ENCODE assay signal across 9 cellular contexts in genomic region chr17:40548491-40548981, GRCh38. TPM values are rescaled to one million over a fixed set of nuclear protein-coding genes. Genes with fewer than 3 reads are reported as not detected.
DNase-seq lines count a peak whose midpoint lies in the region; ATAC-seq and TF ChIP-seq lines count a peak whose summit lies in the region.
"Had no signal": no experiment of that assay in that cellular context is flagged by ENCODE, and none has a peak within 500 bp of the region (broad histone marks: within the 10 kb centered on the region; RNA-seq: fewer than 3 reads in every experiment).

No MANE protein-coding gene starts in this region.

- no peaks in the 10 kb centered on the region for H3K27me3 ChIP-seq in neural progenitor cell

- no peak for ATAC-seq in stimulated activated naive CD8-positive, alpha-beta T cell treated with anti-CD3 and anti-CD28 coated beads, Interleukin-15, Interleukin-2, amounts not matched to agents 100 U/mL and 50 U/mL, for 24 hours
- no peak for ATAC-seq in HG03442 (IDR thresholded peaks at IDR 0.05; ENCODE audit: unreplicated experiment)

- H3K79me2 ChIP-seq in neural progenitor cell (ENCODE audit: low read depth), result no peaks in the 10 kb centered on the region

- H3F3A ChIP-seq in neural progenitor cell (ENCODE audit: low read depth), result no peaks in the 10 kb centered on the region

- peaks cover 11% of the 10 kb centered on the region for H3K4me1 ChIP-seq in neural progenitor cell

- H3K9ac ChIP-seq in neural progenitor cell, result no peak overlapping the region

- peak overlapping the region; percentile 66 for H3K27ac ChIP-seq in caudate nucleus (ENCODE audit: low read depth, low read length)
- no peak overlapping the region for H3K27ac ChIP-seq in neural progenitor cell

- CTCF ChIA-PET in GM10248 (lab: Yijun Ruan, JAX), result interaction anchor here (0.7 to 24.3 kb wide), 10 partner anchors 9 to 194 kb away, joined by 3 to 356 read pairs (median 6); no protein-coding TSS in a partner anchor

- H3K36me3 ChIP-seq in neural progenitor cell, result no peaks in the 10 kb centered on the region

- DNase-seq in stimulated activated naive CD8-positive, alpha-beta T cell treated with anti-CD3 and anti-CD28 coated beads, Interleukin-15, Interleukin-2, amounts not matched to agents 100 U/mL and 50 U/mL, for 24 hours, result no peak
- DNase-seq in caudate nucleus (lab: John Stamatoyannopoulos, UW), result no peak
- DNase-seq in neural progenitor cell (ENCODE audit: low spot score), result no peak
- no peak for DNase-seq in NCI-H2029 (lab: John Stamatoyannopoulos, UW)
- DNase-seq in GM10248 (ENCODE audit: extremely low spot score), result no peak
- no peak for DNase-seq in posterior cingulate gyrus

- H4K20me1 ChIP-seq in neural progenitor cell (ENCODE audit: low read depth), result no peaks in the 10 kb centered on the region

- POLR2A ChIA-PET in GM10248 (lab: Yijun Ruan, JAX), result interaction anchor here (1.1 to 2.1 kb wide), 6 partner anchors 8 to 14 kb away, joined by 3 to 7 read pairs (median 4); no protein-coding TSS in a partner anchor

- H3K27me3 Mint-ChIP-seq in stimulated activated naive CD8-positive, alpha-beta T cell treated with anti-CD3 and anti-CD28 coated beads, Interleukin-15, Interleukin-2, amounts not matched to agents 100 ng/mL and 50 ng/mL, for 24 hours, result no peaks in the 10 kb centered on the region
- peaks cover 11% of the 10 kb centered on the region for H3K27me3 Mint-ChIP-seq in neural progenitor cell (ENCODE audit: insufficient read depth, low read depth)

- intact Hi-C loops in posterior cingulate gyrus (cut with DNase I), result no loop called here

- H3K4me3 ChIP-seq in neural progenitor cell, result no peak overlapping the region

- no peaks in the 10 kb centered on the region for H3K9me3 Mint-ChIP-seq in stimulated activated naive CD8-positive, alpha-beta T cell treated with anti-CD3 and anti-CD28 coated beads, Interleukin-15, Interleukin-2, amounts not matched to agents 100 ng/mL and 50 ng/mL, for 24 hours
- no peaks in the 10 kb centered on the region for H3K9me3 Mint-ChIP-seq in neural progenitor cell
- H3K9me3 Mint-ChIP-seq: natural killer cell had no signal

- peak overlapping the region; percentile 23 for H3K4me3 Mint-ChIP-seq in stimulated activated naive CD8-positive, alpha-beta T cell treated with anti-CD3 and anti-CD28 coated beads, Interleukin-15, Interleukin-2, amounts not matched to agents 100 ng/mL and 50 ng/mL, for 24 hours
- H3K4me3 Mint-ChIP-seq in neural progenitor cell, result no peak overlapping the region
- H3K4me3 Mint-ChIP-seq: natural killer cell had no signal

- no peak overlapping the region for H3K4me2 ChIP-seq in neural progenitor cell

- H3K9me3 ChIP-seq in neural progenitor cell (ENCODE audit: low read depth), result no peaks in the 10 kb centered on the region

- H3K27ac Mint-ChIP-seq in stimulated activated naive CD8-positive, alpha-beta T cell treated with anti-CD3 and anti-CD28 coated beads, Interleukin-15, Interleukin-2, amounts not matched to agents 100 ng/mL and 50 ng/mL, for 24 hours, result peak overlapping the region; percentile 91
- H3K27ac Mint-ChIP-seq in neural progenitor cell, result peak overlapping the region; percentile 65
- H3K27ac Mint-ChIP-seq: natural killer cell had no signal

- TF ChIP-seq CTCF in neural progenitor cell (IDR thresholded peaks at IDR 0.05), result no peak
- no peak for TF ChIP-seq CTCF in GM10248 (IDR thresholded peaks at IDR 0.05; ENCODE audit: control extremely low read depth, extremely low read depth, low read depth, missing control alignments)

- H2AFZ ChIP-seq in neural progenitor cell (replicated peaks), result no peak overlapping the region

- peaks cover 21% of the 10 kb centered on the region for H3K36me3 Mint-ChIP-seq in stimulated activated naive CD8-positive, alpha-beta T cell treated with anti-CD3 and anti-CD28 coated beads, Interleukin-15, Interleukin-2, amounts not matched to agents 100 ng/mL and 50 ng/mL, for 24 hours (ENCODE audit: low read depth)
- no peaks in the 10 kb centered on the region for H3K36me3 Mint-ChIP-seq in neural progenitor cell
- H3K36me3 Mint-ChIP-seq: natural killer cell had no signal

- H3K4me1 Mint-ChIP-seq in stimulated activated naive CD8-positive, alpha-beta T cell treated with anti-CD3 and anti-CD28 coated beads, Interleukin-15, Interleukin-2, amounts not matched to agents 100 ng/mL and 50 ng/mL, for 24 hours (ENCODE audit: low read depth), result peaks cover 91% of the 10 kb centered on the region
- H3K4me1 Mint-ChIP-seq in neural progenitor cell, result peaks cover 23% of the 10 kb centered on the region

RNA-seq across cellular contexts. Expression of gene CCR7, which starts 16.7 kb away (rescaled TPM):
- 0.37 TPM in 1 of 2 replicates, not detected in the other for total RNA-seq in neural progenitor cell (ENCODE audit: low replicate concordance)

RNA-seq across cellular contexts. Expression of gene TNS4, which starts 47.1 kb away (rescaled TPM):
- total RNA-seq in neural progenitor cell (ENCODE audit: low replicate concordance), result not detected in 2 replicates
